4 cellular contexts compared by ENCODE assay signal in the genomic region with DNA sequence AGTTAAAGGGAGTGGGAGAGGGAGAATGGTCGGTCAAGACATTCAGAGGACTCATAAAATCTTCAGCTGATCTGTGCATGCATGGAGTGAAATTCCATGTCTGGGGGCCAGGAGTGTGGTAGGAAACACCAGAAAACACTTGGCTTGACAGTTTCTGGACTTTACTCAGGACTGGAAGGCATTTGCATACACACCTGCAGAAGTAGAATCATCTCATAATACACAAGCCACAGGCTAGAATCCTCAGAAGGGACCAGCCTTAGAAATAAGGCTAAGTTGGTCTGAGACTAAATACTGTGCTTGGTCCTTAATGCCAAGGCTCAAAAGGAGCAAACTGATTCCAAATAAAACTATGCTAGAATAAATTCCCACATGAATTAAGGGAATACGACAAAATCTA.
"Had no signal": no experiment of that assay in that cellular context is flagged by ENCODE, and none has a peak within 500 bp of the region (broad histone marks: within the 10 kb centered on the region; RNA-seq: fewer than 3 reads in every experiment).

No MANE protein-coding gene starts in this region.

- ATAC-seq: GM23338 had no signal

- H3K4me1 Mint-ChIP-seq: GM23338, H9 had no signal

- H3K9me3 Mint-ChIP-seq: GM23338 had no signal

- H3K4me3 Mint-ChIP-seq: GM23338, H9 had no signal

- DNase-seq: H9, HCEC 1CT, IMR-90 had no signal

- H3K4me3 ChIP-seq: GM23338 had no signal

- H3K4me2 ChIP-seq: GM23338 had no signal

- H2AFZ ChIP-seq: GM23338 had no signal

- H3K27ac Mint-ChIP-seq: GM23338, H9 had no signal
